10 cellular contexts compared by ENCODE assay signal in the genomic region with DNA sequence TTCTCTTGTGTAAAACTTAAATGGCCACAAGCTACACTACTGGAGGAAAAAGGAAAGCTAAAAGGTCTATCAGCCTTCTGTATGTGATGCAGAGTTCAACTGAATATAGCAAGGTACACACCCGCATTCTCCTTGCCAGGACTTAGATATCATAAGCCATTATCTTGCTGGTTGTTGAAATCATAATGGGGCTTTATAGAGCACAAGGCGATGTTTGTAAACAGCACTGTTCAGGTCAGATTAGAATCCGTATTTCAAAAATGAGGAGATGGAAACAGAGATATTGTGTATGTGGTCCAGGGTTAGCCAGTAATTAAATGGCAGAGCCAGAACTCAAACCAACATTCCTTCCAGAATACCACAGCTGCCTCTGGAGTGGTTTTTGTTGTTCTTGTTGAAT. TPM values are rescaled to one million over a fixed set of nuclear protein-coding genes. Genes with fewer than 3 reads are reported as not detected.
DNase-seq lines count a peak whose midpoint lies in the region; ATAC-seq and TF ChIP-seq lines count a peak whose summit lies in the region.
"Not testable (repeated sequence)": the region's sequence is repeated elsewhere in the genome, so short reads cannot be mapped to it uniquely, and the experiment has no call there.
"Had no signal": no experiment of that assay in that cellular context is flagged by ENCODE, and none has a peak within 500 bp of the region (broad histone marks: within the 10 kb centered on the region; RNA-seq: fewer than 3 reads in every experiment).

No MANE protein-coding gene starts in this region.

- peak overlapping the region; percentile 97 for H3K27ac ChIP-seq in VCaP
- H3K27ac ChIP-seq in colonic mucosa = peak overlapping the region; percentile 47
- H3K27ac ChIP-seq in epithelial cell of prostate = peak overlapping the region; percentile 99
- H3K27ac ChIP-seq in trophoblast cell (ENCODE audit: low read depth, low read length) = not testable (repeated sequence)

- H3K4me1 ChIP-seq in colonic mucosa; trophoblast cell (ENCODE audit: control insufficient read depth in 1 of 2, insufficient read depth in 2 of 2, low read length in 2 of 2): not testable (repeated sequence)

- not testable (repeated sequence) for H4K12ac ChIP-seq in trophoblast cell (ENCODE audit: low read depth, low read length)

- not testable (repeated sequence) for H2AK5ac ChIP-seq in trophoblast cell (ENCODE audit: low read length)

- H2BK5ac ChIP-seq in trophoblast cell (ENCODE audit: low read depth, low read length, poor library complexity) = not testable (repeated sequence)

- not testable (repeated sequence) for H2AFZ ChIP-seq in trophoblast cell (ENCODE audit: insufficient read depth, low read length, poor library complexity)

- H3K4me3 Mint-ChIP-seq in type B pancreatic cell = peak overlapping the region; percentile 53

- H3K4me2 ChIP-seq in trophoblast cell (ENCODE audit: low read length) = not testable (repeated sequence)

- H3K9ac ChIP-seq in colonic mucosa (ENCODE audit: low read depth in 2 of 2, low read length in 2 of 2) = peak overlapping the region in 1 of 2 donors; percentile 26
- H3K9ac ChIP-seq in trophoblast cell (ENCODE audit: low read length) = not testable (repeated sequence)

- H3K9me3 Mint-ChIP-seq in type B pancreatic cell = not testable (repeated sequence)

- H3K9me3 ChIP-seq in colonic mucosa; trophoblast cell (ENCODE audit: insufficient read depth, low read depth, low read length): not testable (repeated sequence)

- not testable (repeated sequence) for H3K79me1 ChIP-seq in trophoblast cell (ENCODE audit: low read length)

- intact Hi-C loops in colonic mucosa (cut with DNase I); left colon (cut with DNase I, micrococcal nuclease): not testable (repeated sequence)

- not testable (repeated sequence) for H2BK120ac ChIP-seq in trophoblast cell (ENCODE audit: insufficient read depth, low read length, poor library complexity)

- H2BK12ac ChIP-seq in trophoblast cell (ENCODE audit: low read length) = not testable (repeated sequence)

- not testable (repeated sequence) for H3K36me3 ChIP-seq in colonic mucosa; trophoblast cell (ENCODE audit: control insufficient read depth in 1 of 2, insufficient read depth in 2 of 2, low read length in 2 of 2)

- not testable (repeated sequence) for H3K27me3 ChIP-seq in colonic mucosa; trophoblast cell (ENCODE audit: insufficient read depth, low read length)

- H3K4me3 ChIP-seq in LNCaP clone FGC (ENCODE audit: low read depth, low read length); trophoblast cell (ENCODE audit: low read depth, low read length): not testable (repeated sequence)
- H3K4me3 ChIP-seq in colonic mucosa = peak overlapping the region; percentile 9

- not testable (repeated sequence) for H3K79me2 ChIP-seq in trophoblast cell (ENCODE audit: control insufficient read depth, insufficient read depth, low read length, poor library complexity)

- no CpG with 5 or more reads among the region's 3 CpGs for WGBS in trophoblast cell (ENCODE audit: extremely low coverage, insufficient coverage, insufficient read length)

- H3K14ac ChIP-seq in trophoblast cell (ENCODE audit: low read length) = not testable (repeated sequence)

- not testable (repeated sequence) for H3K4me1 Mint-ChIP-seq in type B pancreatic cell (ENCODE audit: unreplicated experiment)

- TF ChIP-seq CTCF in LNCaP clone FGC (IDR thresholded peaks at IDR 0.05; ENCODE audit: control insufficient read depth, extremely low read depth, insufficient read depth); VCaP (conservative IDR thresholded peaks at IDR 0.05); colonic mucosa (IDR thresholded peaks at IDR 0.05); type B pancreatic cell (conservative IDR thresholded peaks at IDR 0.05): not testable (repeated sequence)

- peak; percentile 38 for DNase-seq in LNCaP clone FGC (ENCODE audit: low read depth)
- not testable (repeated sequence) for DNase-seq in colonic mucosa; epithelial cell of prostate (ENCODE audit: low read depth, low spot score); left colon; type B pancreatic cell (ENCODE audit: extremely low spot score, unreplicated experiment)
- DNase-seq in trophoblast cell = peak; percentile 50 to 81

- H4K91ac ChIP-seq in trophoblast cell (ENCODE audit: low read depth, low read length) = not testable (repeated sequence)

- not testable (repeated sequence) for H3K36me3 Mint-ChIP-seq in type B pancreatic cell

- H3K23ac ChIP-seq in trophoblast cell (ENCODE audit: low read length) = not testable (repeated sequence)

- H3K27ac Mint-ChIP-seq in type B pancreatic cell = peak overlapping the region; percentile 2

- H3K4ac ChIP-seq in trophoblast cell (ENCODE audit: low read depth, low read length) = not testable (repeated sequence)

- not testable (repeated sequence) for H4K8ac ChIP-seq in trophoblast cell (ENCODE audit: low read depth, low read length)

- H3K18ac ChIP-seq in trophoblast cell (ENCODE audit: low read length) = not testable (repeated sequence)

- H3K27me3 Mint-ChIP-seq in type B pancreatic cell = peaks cover 56% of the 10 kb centered on the region

- peak; percentile 14 for ATAC-seq in left colon

RNA-seq across cellular contexts. Expression of gene TMEM45B, which starts 2.6 kb away (rescaled TPM):
- total RNA-seq in colonic mucosa = 100 to 1,000 TPM; 191 to 303 TPM
- 100 to 1,000 TPM; 309 to 343 TPM for total RNA-seq in left colon
- polyA plus RNA-seq in trophoblast cell (2013) = 0.03 TPM in 1 of 2 replicates, not detected in the other
- 28.2 and 34.0 TPM in 2 replicates for total RNA-seq in type B pancreatic cell (ENCODE audit: low replicate concordance)
- total RNA-seq: H4, HFFc6 had no signal
- polyA plus RNA-seq: AG04450 had no signal
